ENCODE assay signal across 8 cellular contexts in genomic region chr9:96219615-96220257, GRCh38.
DNase-seq lines count a peak whose midpoint lies in the region; ATAC-seq and TF ChIP-seq lines count a peak whose summit lies in the region.

No MANE protein-coding gene starts in this region.

- H3K9me3 ChIP-seq in T-helper 17 cell (ENCODE audit: control insufficient read depth, low read length, poor library complexity, severe bottlenecking): no peaks in the 10 kb centered on the region

- H3K4me3 ChIP-seq in mesendoderm (ENCODE audit: low read length): no peak overlapping the region

- no peak overlapping the region for H3K4me2 ChIP-seq in mesendoderm (ENCODE audit: low read length)

- ATAC-seq in T-helper 17 cell (peak; percentile 59), HG03280 (IDR thresholded peaks at IDR 0.05; ENCODE audit: unreplicated experiment) (no peak), GM21717 (IDR thresholded peaks at IDR 0.05; ENCODE audit: unreplicated experiment) (no peak)

- DNase-seq in GM10248 (ENCODE audit: extremely low spot score) (peak; percentile 67), T-helper 17 cell (no peak), mesendoderm (peak; percentile 62), type B pancreatic cell (ENCODE audit: extremely low spot score, unreplicated experiment) (no peak), GOT3 (lab: John Stamatoyannopoulos, UW) (no peak)

- no peak overlapping the region for H3K23ac ChIP-seq in mesendoderm (ENCODE audit: low read length)

- H3K4me3 Mint-ChIP-seq in T-helper 17 cell: peak overlapping the region; percentile 49
- peak overlapping the region; percentile 41 for H3K4me3 Mint-ChIP-seq in dendritic cell treated with granulocyte-macrophage colony-stimulating factor and Interleukin-4, amounts not matched to agents 40 ng/mL and 50 ng/mL, for 4 days
- H3K4me3 Mint-ChIP-seq in type B pancreatic cell: no peak overlapping the region

- intact Hi-C loops in dendritic cell treated with granulocyte-macrophage colony-stimulating factor and Interleukin-4, amounts not matched to agents 40 ng/mL and 50 ng/mL, for 4 days (cut with micrococcal nuclease): loop anchor here (5.0 to 10.0 kb wide), 4 partner anchors 157 to 705 kb away; partner anchors contain the start of genes ERCC6L2 and PTCH1

- no CpG with 5 or more reads among the region's 23 CpGs for WGBS in mesendoderm (ENCODE audit: extremely low coverage, insufficient coverage, low lambda C conversion rate)

- H3K36me3 Mint-ChIP-seq in T-helper 17 cell (ENCODE audit: low read depth): peaks cover 3% of the 10 kb centered on the region
- H3K36me3 Mint-ChIP-seq in dendritic cell treated with granulocyte-macrophage colony-stimulating factor and Interleukin-4, amounts not matched to agents 40 ng/mL and 50 ng/mL, for 4 days (ENCODE audit: low read depth): no peaks in the 10 kb centered on the region
- H3K36me3 Mint-ChIP-seq in type B pancreatic cell: no peaks in the 10 kb centered on the region

- TF ChIP-seq CTCF in GM10248 (IDR thresholded peaks at IDR 0.05; ENCODE audit: control extremely low read depth, extremely low read depth, low read depth, missing control alignments) (peak; percentile 64), type B pancreatic cell (conservative IDR thresholded peaks at IDR 0.05) (peak; percentile 66)

- no peak overlapping the region for H2BK120ac ChIP-seq in mesendoderm (ENCODE audit: low read depth, low read length)

- H3K9ac ChIP-seq in mesendoderm (ENCODE audit: low read length): no peak overlapping the region

- no peak overlapping the region for H3K18ac ChIP-seq in mesendoderm (ENCODE audit: low read length)

- H3K27me3 ChIP-seq in mesendoderm (ENCODE audit: insufficient read depth, low read length, poor library complexity): no peaks in the 10 kb centered on the region

- CTCF ChIA-PET in GM10248 (lab: Yijun Ruan, JAX): interaction anchor here (0.8 to 4.4 kb wide), 4 partner anchors 11 to 97 kb away, joined by 3 to 31 read pairs (median 6); no protein-coding TSS in a partner anchor

- H3K9me3 Mint-ChIP-seq in dendritic cell treated with granulocyte-macrophage colony-stimulating factor and Interleukin-4, amounts not matched to agents 40 ng/mL and 50 ng/mL, for 4 days: peaks cover 16% of the 10 kb centered on the region
- H3K9me3 Mint-ChIP-seq in type B pancreatic cell: peaks cover 7% of the 10 kb centered on the region

- H3K4me1 Mint-ChIP-seq in T-helper 17 cell (peaks cover 9% of the 10 kb centered on the region), type B pancreatic cell (ENCODE audit: unreplicated experiment) (peaks cover 29% of the 10 kb centered on the region)
- peaks cover 34% of the 10 kb centered on the region for H3K4me1 Mint-ChIP-seq in dendritic cell treated with granulocyte-macrophage colony-stimulating factor and Interleukin-4, amounts not matched to agents 40 ng/mL and 50 ng/mL, for 4 days (ENCODE audit: low read depth)

- no peak overlapping the region for H3K27ac ChIP-seq in mesendoderm (ENCODE audit: low read depth, low read length)

- H3K79me2 ChIP-seq in mesendoderm (ENCODE audit: control insufficient read depth, insufficient read depth, low read length): no peaks in the 10 kb centered on the region

- H2AK5ac ChIP-seq in mesendoderm (ENCODE audit: low read length): no peak overlapping the region

- H4K8ac ChIP-seq in mesendoderm (ENCODE audit: low read depth, low read length): no peak overlapping the region

- H3K4me1 ChIP-seq in mesendoderm (ENCODE audit: control insufficient read depth, low read depth, low read length): peaks cover 13% of the 10 kb centered on the region

- H3K79me1 ChIP-seq in mesendoderm (ENCODE audit: low read length): no peaks in the 10 kb centered on the region

- H2BK15ac ChIP-seq in mesendoderm (replicated peaks; ENCODE audit: low read depth): no peak overlapping the region

- H3K27ac Mint-ChIP-seq in T-helper 17 cell (no peak overlapping the region), type B pancreatic cell (no peak overlapping the region)
- H3K27ac Mint-ChIP-seq in dendritic cell treated with granulocyte-macrophage colony-stimulating factor and Interleukin-4, amounts not matched to agents 40 ng/mL and 50 ng/mL, for 4 days: no peak overlapping the region

- no peak overlapping the region for H4K5ac ChIP-seq in mesendoderm (ENCODE audit: low read length)

- H2BK5ac ChIP-seq in mesendoderm (ENCODE audit: low read length): no peak overlapping the region

- no peak overlapping the region for H3K4ac ChIP-seq in mesendoderm (ENCODE audit: low read depth, low read length)

- H3K27me3 Mint-ChIP-seq in T-helper 17 cell (peaks cover 50% of the 10 kb centered on the region), type B pancreatic cell (peaks cover 12% of the 10 kb centered on the region)
- H3K27me3 Mint-ChIP-seq in dendritic cell treated with granulocyte-macrophage colony-stimulating factor and Interleukin-4, amounts not matched to agents 40 ng/mL and 50 ng/mL, for 4 days: peaks cover 64% of the 10 kb centered on the region

- POLR2A ChIA-PET in GM10248 (lab: Yijun Ruan, JAX): no interaction called here

- H3K36me3 ChIP-seq in mesendoderm (ENCODE audit: control insufficient read depth, insufficient read depth, low read length): no peaks in the 10 kb centered on the region

- H3K56ac ChIP-seq in mesendoderm (ENCODE audit: low read length): no peak overlapping the region

Comparison
In these comparisons a context has a peak if more than half of its experiments do, and no peak if none do; other contexts are left out.
1. DNase-seq: peak in GM10248 (single experiment) and mesendoderm (single experiment); none in T-helper 17 cell (0 of 3), type B pancreatic cell (single experiment) and GOT3 (single experiment).